Comparison of ENCODE assay signal across 15 cellular contexts in the genomic region with DNA sequence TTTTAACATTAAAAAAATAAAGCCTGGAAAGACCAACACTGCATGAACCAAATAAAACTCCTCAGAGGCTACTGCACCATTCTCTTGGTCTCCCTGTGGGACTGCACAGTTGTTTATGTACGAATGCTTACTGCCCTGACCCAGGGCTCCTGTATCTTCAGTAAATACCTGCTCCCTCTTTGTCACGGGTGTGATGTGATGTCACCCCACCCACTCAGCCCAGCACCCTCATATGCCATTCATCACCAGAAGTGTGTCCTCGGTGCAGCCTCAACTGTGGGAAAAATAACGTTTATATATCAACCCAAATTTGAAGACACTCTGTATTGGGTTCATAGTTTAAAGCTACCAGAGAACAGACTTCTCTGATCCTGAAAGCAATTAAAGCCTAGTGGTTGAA. TPM values are rescaled to one million over a fixed set of nuclear protein-coding genes. Genes with fewer than 3 reads are reported as not detected.
DNase-seq lines count a peak whose midpoint lies in the region; ATAC-seq and TF ChIP-seq lines count a peak whose summit lies in the region.
"Had no signal": no experiment of that assay in that cellular context is flagged by ENCODE, and none has a peak within 500 bp of the region (broad histone marks: within the 10 kb centered on the region; RNA-seq: fewer than 3 reads in every experiment).

No MANE protein-coding gene starts in this region.

- no peaks in the 10 kb centered on the region for H3K27me3 Mint-ChIP-seq in activated T-cell treated with anti-CD3 and anti-CD28 coated beads, Interleukin-2, amount 50 U/mL, for 24 hours
- no peaks in the 10 kb centered on the region for H3K27me3 Mint-ChIP-seq in activated T-cell treated with anti-CD3 and anti-CD28 coated beads, Interleukin-2, amount 50 U/mL, for 4 hours (ENCODE audit: low read depth)
- no peaks in the 10 kb centered on the region for H3K27me3 Mint-ChIP-seq in stimulated activated memory B cell treated with anti-CD40 and anti-IgM and Interleukin-4, amounts not matched to agents 10 μg/mL and 1 μg/mL and 100 μg/mL, for 72 hours

- DNase-seq in activated T-cell treated with anti-CD3 and anti-CD28 coated beads, Interleukin-2, amount 50 U/mL, for 24 hours: no peak
- no peak for DNase-seq in activated T-cell treated with anti-CD3 and anti-CD28 coated beads, Interleukin-2, amount 50 U/mL, for 4 hours
- DNase-seq in RWPE2 (ENCODE audit: low spot score): no peak
- DNase-seq in esophagus squamous epithelium (lab: John Stamatoyannopoulos, UW): no peak
- DNase-seq in stimulated activated effector memory CD8-positive, alpha-beta T cell treated with anti-CD3 and anti-CD28 coated beads, Interleukin-12 subunit alpha, Interleukin-12 subunit beta, amount 100 ng/mL, for 72 hours (ENCODE audit: low spot score in 2 of 2): no peak
- DNase-seq in T-helper 9 cell: no peak
- DNase-seq in omental fat pad (ENCODE audit: low spot score): no peak
- DNase-seq: ACHN; CD4-positive, CD25-positive, alpha-beta regulatory T cell; DMS79; HFFc6 had no signal

- WGBS in esophagus squamous epithelium, 2 donors: 52 to 55% methylated on average over 4 of the region's 4 CpGs

- H3K4me1 Mint-ChIP-seq in activated T-cell treated with anti-CD3 and anti-CD28 coated beads, Interleukin-2, amount 50 U/mL, for 24 hours (ENCODE audit: low read depth): no peaks in the 10 kb centered on the region
- no peaks in the 10 kb centered on the region for H3K4me1 Mint-ChIP-seq in activated T-cell treated with anti-CD3 and anti-CD28 coated beads, Interleukin-2, amount 50 U/mL, for 4 hours (ENCODE audit: low read depth)
- no peaks in the 10 kb centered on the region for H3K4me1 Mint-ChIP-seq in stimulated activated effector memory CD8-positive, alpha-beta T cell treated with anti-CD3 and anti-CD28 coated beads, Interleukin-12 subunit alpha, Interleukin-12 subunit beta, amount 100 ng/mL, for 72 hours
- no peaks in the 10 kb centered on the region for H3K4me1 Mint-ChIP-seq in stimulated activated memory B cell treated with anti-CD40 and anti-IgM and Interleukin-4, amounts not matched to agents 10 μg/mL and 1 μg/mL and 100 μg/mL, for 72 hours

- peaks cover 1% of the 10 kb centered on the region for H3K9me3 ChIP-seq in RWPE2 (ENCODE audit: severe bottlenecking)
- H3K9me3 ChIP-seq in esophagus squamous epithelium: peaks cover 0 to 13% (median 11%) of the 10 kb centered on the region in 3 donors

- no peak for ATAC-seq in activated T-cell treated with anti-CD3 and anti-CD28 coated beads, Interleukin-2, amount 50 U/mL, for 4 hours
- no peak for ATAC-seq in RWPE2 (ENCODE audit: low read depth)
- ATAC-seq in stimulated activated effector memory CD8-positive, alpha-beta T cell treated with anti-CD3 and anti-CD28 coated beads, Interleukin-12 subunit alpha, Interleukin-12 subunit beta, amount 100 ng/mL, for 72 hours: peak; percentile 66
- no peak for ATAC-seq in stimulated activated memory B cell treated with anti-CD40 and anti-IgM and Interleukin-4, amounts not matched to agents 10 μg/mL and 1 μg/mL and 100 μg/mL, for 72 hours
- ATAC-seq in omental fat pad (ENCODE audit: low FRiP score): no peak
- ATAC-seq: GM12878 had no signal

- peaks cover 13% of the 10 kb centered on the region for H3K9me3 Mint-ChIP-seq in activated T-cell treated with anti-CD3 and anti-CD28 coated beads, Interleukin-2, amount 50 U/mL, for 24 hours
- peaks cover 11% of the 10 kb centered on the region for H3K9me3 Mint-ChIP-seq in activated T-cell treated with anti-CD3 and anti-CD28 coated beads, Interleukin-2, amount 50 U/mL, for 4 hours
- H3K9me3 Mint-ChIP-seq in stimulated activated effector memory CD8-positive, alpha-beta T cell treated with anti-CD3 and anti-CD28 coated beads, Interleukin-12 subunit alpha, Interleukin-12 subunit beta, amount 100 ng/mL, for 72 hours: peaks cover 8% of the 10 kb centered on the region
- peaks cover 10% of the 10 kb centered on the region for H3K9me3 Mint-ChIP-seq in stimulated activated memory B cell treated with anti-CD40 and anti-IgM and Interleukin-4, amounts not matched to agents 10 μg/mL and 1 μg/mL and 100 μg/mL, for 72 hours

- peak overlapping the region; percentile 20 for H3K27ac Mint-ChIP-seq in activated T-cell treated with anti-CD3 and anti-CD28 coated beads, Interleukin-2, amount 50 U/mL, for 24 hours
- no peak overlapping the region for H3K27ac Mint-ChIP-seq in stimulated activated effector memory CD8-positive, alpha-beta T cell treated with anti-CD3 and anti-CD28 coated beads, Interleukin-12 subunit alpha, Interleukin-12 subunit beta, amount 100 ng/mL, for 72 hours
- H3K27ac Mint-ChIP-seq in stimulated activated memory B cell treated with anti-CD40 and anti-IgM and Interleukin-4, amounts not matched to agents 10 μg/mL and 1 μg/mL and 100 μg/mL, for 72 hours: no peak overlapping the region

- no peak for TF ChIP-seq POLR2A in esophagus squamous epithelium (IDR thresholded peaks at IDR 0.05)

- no peak overlapping the region for H3K4me3 Mint-ChIP-seq in activated T-cell treated with anti-CD3 and anti-CD28 coated beads, Interleukin-2, amount 50 U/mL, for 24 hours
- no peak overlapping the region for H3K4me3 Mint-ChIP-seq in activated T-cell treated with anti-CD3 and anti-CD28 coated beads, Interleukin-2, amount 50 U/mL, for 4 hours
- H3K4me3 Mint-ChIP-seq in stimulated activated effector memory CD8-positive, alpha-beta T cell treated with anti-CD3 and anti-CD28 coated beads, Interleukin-12 subunit alpha, Interleukin-12 subunit beta, amount 100 ng/mL, for 72 hours: no peak overlapping the region
- H3K4me3 Mint-ChIP-seq in stimulated activated memory B cell treated with anti-CD40 and anti-IgM and Interleukin-4, amounts not matched to agents 10 μg/mL and 1 μg/mL and 100 μg/mL, for 72 hours: no peak overlapping the region
- H3K4me3 Mint-ChIP-seq: CD4-positive, CD25-positive, alpha-beta regulatory T cell had no signal

- H3K27me3 ChIP-seq in RWPE2 (ENCODE audit: insufficient read depth, poor library complexity, severe bottlenecking) (no peaks in the 10 kb centered on the region), esophagus squamous epithelium (peaks cover 0 to 6% (median 0%) of the 10 kb centered on the region in 4 donors)
- H3K27me3 ChIP-seq: BLaER1 treated with 17β-estradiol and CSF1 and Interleukin-3, amounts not matched to agents 10 nM and 100 nM had no signal

- peaks cover 36% of the 10 kb centered on the region for H3K4me1 ChIP-seq in RWPE2 (ENCODE audit: insufficient read depth, poor library complexity, severe bottlenecking)
- H3K4me1 ChIP-seq in esophagus squamous epithelium: peaks cover 10 to 51% (median 30%) of the 10 kb centered on the region in 3 donors
- H3K4me1 ChIP-seq: HAP-1 had no signal

- H3K36me3 ChIP-seq in RWPE2 (ENCODE audit: low read depth): no peaks in the 10 kb centered on the region
- H3K36me3 ChIP-seq in esophagus squamous epithelium: peaks cover 0 to 8% (median 0%) of the 10 kb centered on the region in 3 donors
- H3K36me3 ChIP-seq: HAP-1 had no signal

- intact Hi-C loops in esophagus squamous epithelium (cut with DNase I): no loop called here

- H3K4me3 ChIP-seq in RWPE2 (ENCODE audit: severe bottlenecking) (no peak overlapping the region), esophagus squamous epithelium (no peak overlapping the region)
- H3K4me3 ChIP-seq: BLaER1 treated with 17β-estradiol and CSF1 and Interleukin-3, amounts not matched to agents 10 nM and 100 nM; GM12878; HAP-1 had no signal

- H3K27ac ChIP-seq in RWPE2 (ENCODE audit: poor library complexity, severe bottlenecking) (peak overlapping the region; percentile 100), esophagus squamous epithelium (peak overlapping the region in 3 of 4 donors; percentile 72 to 89 (median 85))
- H3K27ac ChIP-seq: BLaER1 treated with 17β-estradiol and CSF1 and Interleukin-3, amounts not matched to agents 10 nM and 100 nM had no signal

- TF ChIP-seq CTCF in RWPE2 (IDR thresholded peaks at IDR 0.05; ENCODE audit: poor library complexity, severe bottlenecking) (no peak), esophagus squamous epithelium (IDR thresholded peaks at IDR 0.05) (no peak), omental fat pad (IDR thresholded peaks at IDR 0.05) (no peak)

- H3K36me3 Mint-ChIP-seq in activated T-cell treated with anti-CD3 and anti-CD28 coated beads, Interleukin-2, amount 50 U/mL, for 24 hours (ENCODE audit: low read depth): peaks cover 8% of the 10 kb centered on the region
- peaks cover 10% of the 10 kb centered on the region for H3K36me3 Mint-ChIP-seq in activated T-cell treated with anti-CD3 and anti-CD28 coated beads, Interleukin-2, amount 50 U/mL, for 4 hours (ENCODE audit: insufficient read depth)
- peaks cover 6% of the 10 kb centered on the region for H3K36me3 Mint-ChIP-seq in stimulated activated effector memory CD8-positive, alpha-beta T cell treated with anti-CD3 and anti-CD28 coated beads, Interleukin-12 subunit alpha, Interleukin-12 subunit beta, amount 100 ng/mL, for 72 hours
- H3K36me3 Mint-ChIP-seq in stimulated activated memory B cell treated with anti-CD40 and anti-IgM and Interleukin-4, amounts not matched to agents 10 μg/mL and 1 μg/mL and 100 μg/mL, for 72 hours: peaks cover 13% of the 10 kb centered on the region

RNA-seq across cellular contexts. Expression of a gene that starts 14.0 kb away (rescaled TPM):
- 1 to 10 TPM; 2.4 to 2.8 (median 2.4) TPM for total RNA-seq in activated T-cell treated with anti-CD3 and anti-CD28 coated beads, Interleukin-2, amount 50 U/mL, for 4 hours
- total RNA-seq in esophagus squamous epithelium (10 to 100 TPM; 25.1 to 57.8 (median 42.7) TPM), omental fat pad (10 to 100 TPM; 21.0 to 36.3 (median 22.5) TPM)

RNA-seq across cellular contexts. Expression of a gene that starts 48.6 kb away (rescaled TPM):
- total RNA-seq in activated T-cell treated with anti-CD3 and anti-CD28 coated beads, Interleukin-2, amount 50 U/mL, for 4 hours: 10 to 100 TPM; 10.3 to 12.8 (median 10.4) TPM
- total RNA-seq in esophagus squamous epithelium (10 to 100 TPM; 20.4 to 52.8 (median 32.5) TPM), omental fat pad (10 to 100 TPM; 15.4 to 44.7 (median 21.1) TPM)

Comparison
In these comparisons a context has a peak if more than half of its experiments do, and no peak if none do; other contexts are left out.
1. RNA of a gene that starts 14.0 kb away (total RNA-seq): 25.1 to 57.8 TPM in esophagus squamous epithelium and 21.0 to 36.3 TPM in omental fat pad; 2.4 to 2.8 TPM in activated T-cell treated with anti-CD3 and anti-CD28 coated beads, Interleukin-2, amount 50 U/mL, for 4 hours; every median in the first group is over 4 times any median in the second.